ENCODE assay signal across 33 cellular contexts in genomic region chr2:68566362-68566761, GRCh38.
"Had no signal": no experiment of that assay in that cellular context is flagged by ENCODE, and none has a peak within 500 bp of the region (broad histone marks: within the 10 kb centered on the region; RNA-seq: fewer than 3 reads in every experiment).

No MANE protein-coding gene starts in this region.

- H3K36me3 ChIP-seq: adrenal gland, MG63, Peyer's patch had no signal

- H3K36me3 Mint-ChIP-seq: activated CD4-positive, alpha-beta memory T cell treated with anti-CD3 and anti-CD28 coated beads for 36 hours; activated naive CD4-positive, alpha-beta T cell treated with anti-CD3 and anti-CD28 coated beads, Interleukin-2, amount 50 U/mL, for 72 hours had no signal

- H3K4me1 Mint-ChIP-seq: activated B cell treated with CpG ODN at 0.5 μM for 24 hours had no signal

- H3K27me3 ChIP-seq: adrenal gland, body of pancreas, MG63, Peyer's patch had no signal

- H3K4me3 Mint-ChIP-seq: activated B cell treated with CpG ODN at 0.5 μM for 24 hours; activated CD4-positive, alpha-beta memory T cell treated with anti-CD3 and anti-CD28 coated beads for 36 hours; activated naive CD4-positive, alpha-beta T cell treated with anti-CD3 and anti-CD28 coated beads for 36 hours; activated T-cell treated with anti-CD3 and anti-CD28 coated beads, Interleukin-2, amount 50 U/mL, for 4 hours; activated T-helper 1 cell treated with anti-CD3 and anti-CD28 coated beads, Interleukin-12 subunit alpha, Interleukin-12 subunit beta, Interleukin-2, Interleukin-4 antibody, amounts not matched to agents 30 ng/mL and 10 ng/mL and 1 ng/mL, durations not matched to agents 14 hours and 24 hours and 36 hours had no signal

- H3K9me3 ChIP-seq: adrenal gland, body of pancreas, MG63, Peyer's patch had no signal

- H3K27ac ChIP-seq: adrenal gland, body of pancreas, Peyer's patch, VCaP had no signal

- DNase-seq: activated B cell treated with CpG ODN at 0.5 μM for 24 hours; activated CD4-positive, alpha-beta memory T cell treated with anti-CD3 and anti-CD28 coated beads for 36 hours; activated CD4-positive, alpha-beta T cell treated with anti-CD3 and anti-CD28 coated beads for 4 hours; activated CD4-positive, alpha-beta T cell treated with anti-CD3 and anti-CD28 coated beads, Interleukin-2, amount 50 U/mL, for 1 hour; activated CD4-positive, CD25-positive, alpha-beta regulatory T cell treated with anti-CD3 and anti-CD28 coated beads, Interleukin-2, amount 50 U/mL, for 72 hours; activated CD8-positive, alpha-beta memory T cell treated with anti-CD3 and anti-CD28 coated beads, Interleukin-2, amount 50 U/mL, for 4 hours; activated gamma-delta T cell treated with Interleukin-2 at 50 U/mL for 16 hours; activated naive CD4-positive, alpha-beta T cell treated with anti-CD3 and anti-CD28 coated beads for 36 hours; activated T-cell treated with anti-CD3 and anti-CD28 coated beads for 4 hours; activated T-cell treated with anti-CD3 and anti-CD28 coated beads, Interleukin-2, amount 50 U/mL, for 4 hours; adrenal gland; body of pancreas; caudate nucleus; cerebellar nuclear complex; Karpas-422; MG63; MV-4-11; NCI-H1092; NCI-H1436 treated with DMSO at 0.1 percent for 48 hours; NCI-H1694 treated with DMSO at 0.1 percent for 48 hours; NCI-H2029; NCI-H345; NCI-H524 treated with DMSO at 0.1 percent for 48 hours; Peyer's patch; RPMI8226; SIG-M5; T-helper 1 cell; T-helper 2 cell; T-helper 9 cell had no signal

- H3K4me3 ChIP-seq: adrenal gland, body of pancreas, MG63, Peyer's patch had no signal

- H3K27me3 Mint-ChIP-seq: activated B cell treated with CpG ODN at 0.5 μM for 24 hours; activated CD4-positive, alpha-beta memory T cell treated with anti-CD3 and anti-CD28 coated beads for 36 hours had no signal

- H3K9me3 Mint-ChIP-seq: activated B cell treated with CpG ODN at 0.5 μM for 24 hours; activated CD4-positive, alpha-beta memory T cell treated with anti-CD3 and anti-CD28 coated beads for 36 hours; activated naive CD4-positive, alpha-beta T cell treated with anti-CD3 and anti-CD28 coated beads, Interleukin-2, amount 50 U/mL, for 72 hours; activated T-cell treated with anti-CD3 and anti-CD28 coated beads, Interleukin-2, amount 50 U/mL, for 4 hours; activated T-helper 1 cell treated with anti-CD3 and anti-CD28 coated beads, Interleukin-12 subunit alpha, Interleukin-12 subunit beta, Interleukin-2, Interleukin-4 antibody, amounts not matched to agents 30 ng/mL and 10 ng/mL and 1 ng/mL, durations not matched to agents 14 hours and 24 hours and 36 hours had no signal

- ATAC-seq: activated naive CD4-positive, alpha-beta T cell treated with anti-CD3 and anti-CD28 coated beads, Interleukin-2, amount 50 U/mL, for 72 hours; activated T-cell treated with anti-CD3 and anti-CD28 coated beads, Interleukin-2, amount 50 U/mL, for 4 hours; body of pancreas; Right ventricle myocardium inferior had no signal

- H3K27ac Mint-ChIP-seq: activated B cell treated with CpG ODN at 0.5 μM for 24 hours; activated CD4-positive, alpha-beta memory T cell treated with anti-CD3 and anti-CD28 coated beads for 36 hours; activated naive CD4-positive, alpha-beta T cell treated with anti-CD3 and anti-CD28 coated beads for 36 hours; activated naive CD4-positive, alpha-beta T cell treated with anti-CD3 and anti-CD28 coated beads, Interleukin-2, amount 50 U/mL, for 72 hours; activated T-helper 1 cell treated with anti-CD3 and anti-CD28 coated beads, Interleukin-12 subunit alpha, Interleukin-12 subunit beta, Interleukin-2, Interleukin-4 antibody, amounts not matched to agents 30 ng/mL and 10 ng/mL and 1 ng/mL, durations not matched to agents 14 hours and 24 hours and 36 hours had no signal

- H3K4me1 ChIP-seq: adrenal gland, body of pancreas, Peyer's patch had no signal
